ENCODE assay signal across 1 cellular context in the genomic region with DNA sequence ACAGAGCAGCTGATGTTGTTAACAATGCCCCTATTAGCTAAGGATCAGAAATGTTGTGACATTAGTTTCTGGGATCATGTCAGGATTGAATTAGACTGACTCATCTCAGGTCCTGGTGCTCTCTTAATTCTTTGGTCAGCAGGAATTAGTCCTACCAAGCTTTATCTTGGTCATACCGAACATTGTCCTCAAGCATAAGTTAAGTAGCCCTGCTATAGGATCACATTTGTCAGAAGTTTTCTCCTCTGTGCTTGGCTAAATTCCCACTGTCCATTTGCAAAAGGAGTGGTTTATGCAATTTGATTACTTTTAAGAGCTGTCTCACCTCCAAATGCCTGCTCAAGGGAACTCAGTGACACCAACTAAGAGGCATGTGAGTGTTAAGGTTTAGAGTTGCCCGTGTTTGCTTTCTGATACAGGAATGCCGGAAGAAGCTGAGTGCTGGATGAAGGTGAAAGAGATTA.
TF ChIP-seq lines count a peak whose summit lies in the region.

No MANE protein-coding gene starts in this region.

TF ChIP-seq in IMR-90, 13 proteins besides CTCF, POLR2A, EP300 and RAD21:
- TF ChIP-seq MAZ (IDR thresholded peaks at IDR 0.05; ENCODE audit: borderline replicate concordance, low read depth, low read length) = no peak
- TF ChIP-seq CEBPB (IDR thresholded peaks at IDR 0.05; ENCODE audit: low read depth, low read length) = no peak; the same call in 1 of the 2 replicates
- TF ChIP-seq FOS (IDR thresholded peaks at IDR 0.05; ENCODE audit: low read depth, low read length) = no peak
- no peak for TF ChIP-seq RCOR1 (IDR thresholded peaks at IDR 0.05; ENCODE audit: insufficient replicate concordance, low read length)
- TF ChIP-seq RFX5 (IDR thresholded peaks at IDR 0.05; ENCODE audit: low read depth, low read length) = no peak
- peak; percentile 5; the same call in 1 of the 2 replicates for TF ChIP-seq MAFK (IDR thresholded peaks at IDR 0.05; ENCODE audit: low read depth, low read length)
- peak; percentile 28; the same call in 1 of the 2 replicates for TF ChIP-seq BHLHE40 (IDR thresholded peaks at IDR 0.05; ENCODE audit: low read depth, low read length)
- TF ChIP-seq NFE2L2 (IDR thresholded peaks at IDR 0.05; ENCODE audit: low read depth, low read length) = no peak
- no peak for TF ChIP-seq ELK1 (IDR thresholded peaks at IDR 0.05; ENCODE audit: borderline replicate concordance, low read depth, low read length)
- TF ChIP-seq, protein P1, sequence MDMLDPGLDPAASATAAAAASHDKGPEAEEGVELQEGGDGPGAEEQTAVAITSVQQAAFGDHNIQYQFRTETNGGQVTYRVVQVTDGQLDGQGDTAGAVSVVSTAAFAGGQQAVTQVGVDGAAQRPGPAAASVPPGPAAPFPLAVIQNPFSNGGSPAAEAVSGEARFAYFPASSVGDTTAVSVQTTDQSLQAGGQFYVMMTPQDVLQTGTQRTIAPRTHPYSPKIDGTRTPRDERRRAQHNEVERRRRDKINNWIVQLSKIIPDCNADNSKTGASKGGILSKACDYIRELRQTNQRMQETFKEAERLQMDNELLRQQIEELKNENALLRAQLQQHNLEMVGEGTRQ (IDR thresholded peaks at IDR 0.05; ENCODE audit: low read depth, low read length) = no peak
- TF ChIP-seq MXI1 (IDR thresholded peaks at IDR 0.05; ENCODE audit: borderline replicate concordance, low read depth, low read length) = no peak
